8 cellular contexts compared by ENCODE assay signal in the genomic region with DNA sequence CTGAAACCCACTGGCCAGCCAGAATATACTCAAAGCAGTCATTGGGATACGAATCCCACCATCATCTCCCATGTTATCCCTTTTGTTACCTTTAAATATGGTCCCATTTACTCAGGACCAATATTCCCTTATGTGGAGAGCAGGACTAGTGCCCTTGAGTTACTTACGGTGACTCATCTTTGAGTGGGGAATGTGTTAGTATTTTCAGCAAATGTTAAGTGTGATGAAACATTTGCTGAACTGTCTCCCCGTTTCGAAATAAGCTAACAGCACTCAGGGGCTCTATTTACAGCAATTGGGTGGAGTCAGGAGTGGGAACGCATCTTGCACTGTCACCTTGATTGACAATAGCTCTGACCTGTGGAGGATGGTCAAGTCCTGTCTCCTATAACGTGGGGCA.
A peak's percentile ranks its signal among the peaks of the same experiment; 100 is the strongest.
DNase-seq lines count a peak whose midpoint lies in the region; ATAC-seq lines count a peak whose summit lies in the region.

No MANE protein-coding gene starts in this region.

- H3K4me1 ChIP-seq in aorta (ENCODE audit: control insufficient read depth in 1 of 2, insufficient read depth in 2 of 2, low read length in 2 of 2): no peaks in the 10 kb centered on the region

- H3K27me3 ChIP-seq in aorta (ENCODE audit: control insufficient read depth in 1 of 2, insufficient read depth in 2 of 2, low read length in 1 of 2): no peaks in the 10 kb centered on the region

- H3K4me3 ChIP-seq in aorta (ENCODE audit: low read length in 2 of 2): no peak overlapping the region

- intact Hi-C loops in Right ventricle myocardium inferior (cut with DNase I) (no loop called here), cardiac septum (cut with DNase I) (loop anchor here (5.0 kb wide), 1 partner anchor 41 kb away; no protein-coding TSS in a partner anchor), aorta (cut with DNase I) (no loop called here)

- peak overlapping the region; percentile 5 for H3K27ac Mint-ChIP-seq in activated CD8-positive, alpha-beta T cell treated with anti-CD3 and anti-CD28 coated beads, Interleukin-2, amount 10 ng/mL, durations not matched to agents 7 days and 5 days

- H3K36me3 ChIP-seq in aorta (ENCODE audit: control insufficient read depth in 1 of 2, insufficient read depth in 2 of 2, low read length in 1 of 2): no peaks in the 10 kb centered on the region

- H3K36me3 Mint-ChIP-seq in activated CD8-positive, alpha-beta T cell treated with anti-CD3 and anti-CD28 coated beads, Interleukin-2, amount 10 ng/mL, durations not matched to agents 7 days and 5 days (ENCODE audit: low read depth): no peaks in the 10 kb centered on the region

- H3K9me3 Mint-ChIP-seq in activated CD8-positive, alpha-beta T cell treated with anti-CD3 and anti-CD28 coated beads, Interleukin-2, amount 10 ng/mL, durations not matched to agents 7 days and 5 days (ENCODE audit: insufficient read depth): no peaks in the 10 kb centered on the region

- CTCF ChIA-PET in activated CD8-positive, alpha-beta T cell treated with anti-CD3 and anti-CD28 coated beads, Interleukin-2, amount 10 ng/mL, durations not matched to agents 7 days and 5 days (lab: Charles Lee): interaction anchor here (0.6 to 1.1 kb wide), 2 partner anchors 15 to 236 kb away, joined by 3 to 4 read pairs; no protein-coding TSS in a partner anchor

- peaks cover 5% of the 10 kb centered on the region for H3K4me1 Mint-ChIP-seq in activated CD8-positive, alpha-beta T cell treated with anti-CD3 and anti-CD28 coated beads, Interleukin-2, amount 10 ng/mL, durations not matched to agents 7 days and 5 days (ENCODE audit: low read depth)

- H3K27ac ChIP-seq in aorta (ENCODE audit: low read depth in 1 of 2, low read length in 2 of 2): no peak overlapping the region

- 76 to 80% methylated on average over 6 of the region's 6 CpGs for WGBS in aorta, 2 donors

- H3K27me3 Mint-ChIP-seq in activated CD8-positive, alpha-beta T cell treated with anti-CD3 and anti-CD28 coated beads, Interleukin-2, amount 10 ng/mL, durations not matched to agents 7 days and 5 days (ENCODE audit: low read depth): no peaks in the 10 kb centered on the region

- DNase-seq in Right ventricle myocardium inferior (ENCODE audit: missing footprints) (no peak), cardiac septum (ENCODE audit: low spot score) (no peak), iris pigment epithelial cell (ENCODE audit: low read depth) (peak; percentile 96), aorta (no peak), NCI-H1694 (lab: John Stamatoyannopoulos, UW) (no peak), SHP77 (lab: John Stamatoyannopoulos, UW) (no peak), NCI-H1092 treated with DMSO at 0.1 percent for 48 hours (lab: John Stamatoyannopoulos, UW) (no peak)
- DNase-seq in activated CD8-positive, alpha-beta T cell treated with anti-CD3 and anti-CD28 coated beads, Interleukin-2, amount 10 ng/mL, durations not matched to agents 7 days and 5 days: no peak

- ATAC-seq in Right ventricle myocardium inferior (peak; percentile 18), aorta (ENCODE audit: low FRiP score) (peak; percentile 53)
- ATAC-seq in activated CD8-positive, alpha-beta T cell treated with anti-CD3 and anti-CD28 coated beads, Interleukin-2, amount 10 ng/mL, durations not matched to agents 7 days and 5 days: no peak

- POLR2A ChIA-PET in activated CD8-positive, alpha-beta T cell treated with anti-CD3 and anti-CD28 coated beads, Interleukin-2, amount 10 ng/mL, durations not matched to agents 7 days and 5 days (lab: Charles Lee): no interaction called here

- H3K4me3 Mint-ChIP-seq in activated CD8-positive, alpha-beta T cell treated with anti-CD3 and anti-CD28 coated beads, Interleukin-2, amount 10 ng/mL, durations not matched to agents 7 days and 5 days: no peak overlapping the region

- no peaks in the 10 kb centered on the region for H3K9me3 ChIP-seq in aorta (ENCODE audit: control insufficient read depth, low read length)
